Comparison of ENCODE assay signal across 18 cellular contexts in genomic region chr1:1946540-1946939, GRCh38. TPM values are rescaled to one million over a fixed set of nuclear protein-coding genes. Genes with fewer than 3 reads are reported as not detected.
DNase-seq lines count a peak whose midpoint lies in the region; ATAC-seq and TF ChIP-seq lines count a peak whose summit lies in the region.
"Had no signal": no experiment of that assay in that cellular context is flagged by ENCODE, and none has a peak within 500 bp of the region (broad histone marks: within the 10 kb centered on the region; RNA-seq: fewer than 3 reads in every experiment).

No MANE protein-coding gene starts in this region.

- peak overlapping the region; percentile 3 for H2AK5ac ChIP-seq in neuronal stem cell (ENCODE audit: low read depth, low read length)

- H3K4me1 ChIP-seq in adrenal gland (replicated peaks in 1 of 2) (peaks cover 0 to 4% of the 10 kb centered on the region in 2 donors), heart left ventricle (peaks cover 0 to 17% (median 5%) of the 10 kb centered on the region in 12 donors), neuronal stem cell (ENCODE audit: control insufficient read depth in 2 of 2, insufficient read depth in 1 of 2, low read depth in 1 of 2, low read length in 2 of 2) (peaks cover 6 to 7% of the 10 kb centered on the region in 2 donors)
- H3K4me1 ChIP-seq: parathyroid adenoma had no signal

- no peak overlapping the region for H3K4ac ChIP-seq in neuronal stem cell (ENCODE audit: low read length)

- H3K36me3 ChIP-seq in adrenal gland (replicated peaks in 1 of 2) (no peaks in the 10 kb centered on the region), heart left ventricle (no peaks in the 10 kb centered on the region), neuronal stem cell (replicated peaks in 1 of 2; ENCODE audit: control insufficient read depth in 2 of 2, insufficient read depth in 2 of 2, low read length in 2 of 2) (no peaks in the 10 kb centered on the region), WERI-Rb-1 (no peaks in the 10 kb centered on the region)

- H4K8ac ChIP-seq in neuronal stem cell (ENCODE audit: low read depth, low read length), result no peak overlapping the region

- H3K27ac ChIP-seq in adrenal gland, result no peak overlapping the region
- no peak overlapping the region for H3K27ac ChIP-seq in heart left ventricle
- no peak overlapping the region for H3K27ac ChIP-seq in neuronal stem cell (replicated peaks; ENCODE audit: low read length)
- no peak overlapping the region for H3K27ac ChIP-seq in WERI-Rb-1
- H3K27ac ChIP-seq: parathyroid adenoma had no signal

- 7 to 72% (median 34%) methylated on average over 2 to 11 of the region's 11 CpGs for WGBS in adrenal gland, 4 donors
- 8 to 21% (median 12%) methylated on average over 7 to 11 of the region's 11 CpGs for WGBS in heart left ventricle, 4 donors
- no CpG with 5 or more reads among the region's 11 CpGs for WGBS in neuronal stem cell (ENCODE audit: extremely low coverage in 2 of 2, insufficient read length in 2 of 2, insufficient replicate concordance in 1 of 2), 2 donors

- intact Hi-C loops in adrenal gland (cut with DNase I), result no loop called here
- intact Hi-C loops in heart left ventricle (cut with DNase I), result loop anchor here in 2 of 10 donors (10.0 kb wide), 1 partner anchor 228 kb away; no protein-coding TSS in a partner anchor
- intact Hi-C loops in activated CD4-positive, alpha-beta memory T cell treated with anti-CD3 and anti-CD28 coated beads for 36 hours (cut with micrococcal nuclease), result no loop called here

- H3K23ac ChIP-seq in neuronal stem cell (ENCODE audit: low read depth, low read length, poor library complexity), result peak overlapping the region; percentile 58

- H3K27me3 Mint-ChIP-seq in activated CD4-positive, alpha-beta memory T cell treated with anti-CD3 and anti-CD28 coated beads for 36 hours, result peaks cover 11% of the 10 kb centered on the region

- no peak overlapping the region for H3K18ac ChIP-seq in neuronal stem cell (ENCODE audit: low read length)

- H3K4me3 ChIP-seq in adrenal gland (no peak overlapping the region), heart left ventricle (no peak overlapping the region), neuronal stem cell (ENCODE audit: low read length in 2 of 2) (no peak overlapping the region), WERI-Rb-1 (ENCODE audit: low read depth, low read length) (no peak overlapping the region)

- H3K4me2 ChIP-seq in neuronal stem cell (ENCODE audit: insufficient read depth, low read length, poor library complexity, severe bottlenecking), result no peak overlapping the region

- no peaks in the 10 kb centered on the region for H3K27me3 ChIP-seq in adrenal gland
- peaks cover 0 to 8% (median 0%) of the 10 kb centered on the region in 9 donors for H3K27me3 ChIP-seq in heart left ventricle
- H3K27me3 ChIP-seq in neuronal stem cell (ENCODE audit: control insufficient read depth in 3 of 3, insufficient read depth in 3 of 3, low read depth in 1 of 3, low read length in 3 of 3), result peaks cover 0 to 28% (median 0%) of the 10 kb centered on the region in 3 experiments
- no peaks in the 10 kb centered on the region for H3K27me3 ChIP-seq in WERI-Rb-1 (ENCODE audit: insufficient read depth, low read depth, severe bottlenecking)

- H3K9ac ChIP-seq in neuronal stem cell (ENCODE audit: low read depth, low read length, poor library complexity), result no peak overlapping the region
- H3K9ac ChIP-seq: parathyroid adenoma had no signal

- H2BK120ac ChIP-seq in neuronal stem cell (ENCODE audit: low read depth, low read length), result no peak overlapping the region

- H3K9me3 ChIP-seq in adrenal gland (replicated peaks in 1 of 3), result no peaks in the 10 kb centered on the region
- H3K9me3 ChIP-seq in heart left ventricle, result no peaks in the 10 kb centered on the region
- peaks cover 0 to 2% of the 10 kb centered on the region in 2 donors for H3K9me3 ChIP-seq in neuronal stem cell (replicated peaks in 1 of 2; ENCODE audit: control insufficient read depth in 2 of 2, insufficient read depth in 1 of 2, low read depth in 1 of 2, low read length in 2 of 2)
- no peaks in the 10 kb centered on the region for H3K9me3 ChIP-seq in WERI-Rb-1 (ENCODE audit: severe bottlenecking)

- no peak overlapping the region for H2BK12ac ChIP-seq in neuronal stem cell (ENCODE audit: low read length)

- H3K27ac Mint-ChIP-seq in activated CD4-positive, alpha-beta memory T cell treated with anti-CD3 and anti-CD28 coated beads for 36 hours, result no peak overlapping the region
- H3K27ac Mint-ChIP-seq: activated naive CD8-positive, alpha-beta T cell treated with anti-CD3 and anti-CD28 coated beads for 36 hours; HFFc6 had no signal

- H3K4me3 Mint-ChIP-seq in activated CD4-positive, alpha-beta memory T cell treated with anti-CD3 and anti-CD28 coated beads for 36 hours, result no peak overlapping the region
- H3K4me3 Mint-ChIP-seq: activated naive CD8-positive, alpha-beta T cell treated with anti-CD3 and anti-CD28 coated beads for 36 hours; HFFc6; naive B cell had no signal

- peak overlapping the region; percentile 13 for H2BK5ac ChIP-seq in neuronal stem cell (ENCODE audit: low read length)

- POLR2A ChIA-PET in activated CD4-positive, alpha-beta memory T cell treated with anti-CD3 and anti-CD28 coated beads for 36 hours (lab: Charles Lee), result no interaction called here

- H3K79me1 ChIP-seq in neuronal stem cell (ENCODE audit: low read depth, low read length), result no peaks in the 10 kb centered on the region

- no peaks in the 10 kb centered on the region for H3K36me3 Mint-ChIP-seq in activated CD4-positive, alpha-beta memory T cell treated with anti-CD3 and anti-CD28 coated beads for 36 hours
- H3K36me3 Mint-ChIP-seq: activated naive CD8-positive, alpha-beta T cell treated with anti-CD3 and anti-CD28 coated beads for 36 hours had no signal

- TF ChIP-seq CTCF in adrenal gland (IDR thresholded peaks at IDR 0.05), result no peak
- TF ChIP-seq CTCF in heart left ventricle (IDR thresholded peaks at IDR 0.05), result no peak
- no peak for TF ChIP-seq CTCF in WERI-Rb-1 (IDR thresholded peaks at IDR 0.05; ENCODE audit: low read depth, low read length)

- peaks cover 10% of the 10 kb centered on the region for H3K9me3 Mint-ChIP-seq in activated CD4-positive, alpha-beta memory T cell treated with anti-CD3 and anti-CD28 coated beads for 36 hours
- H3K9me3 Mint-ChIP-seq: HFFc6 had no signal

- peak; percentile 3 for DNase-seq in EH (ENCODE audit: low read depth)
- DNase-seq in adrenal gland, result peak in 6 of 7 donors; percentile 48 to 76 (median 64)
- peak in 3 of 5 donors; percentile 59 to 70 (median 66) for DNase-seq in heart left ventricle
- DNase-seq in neuronal stem cell (ENCODE audit: low spot score), result no peak
- no peak for DNase-seq in WERI-Rb-1
- no peak for DNase-seq in activated CD4-positive, alpha-beta memory T cell treated with anti-CD3 and anti-CD28 coated beads for 36 hours
- DNase-seq: activated CD4-positive, alpha-beta T cell treated with anti-CD3 and anti-CD28 coated beads, Interleukin-2, amount 50 U/mL, for 4 hours; activated naive CD8-positive, alpha-beta T cell treated with anti-CD3 and anti-CD28 coated beads for 36 hours; activated T-cell treated with anti-CD3 and anti-CD28 coated beads, Interleukin-2, amount 50 U/mL, for 48 hours; effector CD8-positive, alpha-beta T cell; HFFc6; naive B cell; NCI-H2107; RPMI8226 had no signal

- CTCF ChIA-PET in activated CD4-positive, alpha-beta memory T cell treated with anti-CD3 and anti-CD28 coated beads for 36 hours (lab: Charles Lee), result interaction anchor here (6.6 kb wide), 1 partner anchor 98 kb away, joined by 67 read pairs; no protein-coding TSS in a partner anchor

- H4K91ac ChIP-seq in neuronal stem cell (ENCODE audit: low read depth, low read length, poor library complexity), result no peak overlapping the region

- no peak for TF ChIP-seq POLR2A in adrenal gland (IDR thresholded peaks at IDR 0.05)
- TF ChIP-seq POLR2A in heart left ventricle (IDR thresholded peaks at IDR 0.05), result no peak

- H3K4me1 Mint-ChIP-seq in activated CD4-positive, alpha-beta memory T cell treated with anti-CD3 and anti-CD28 coated beads for 36 hours (ENCODE audit: low read depth), result peaks cover 3% of the 10 kb centered on the region
- H3K4me1 Mint-ChIP-seq: activated naive CD8-positive, alpha-beta T cell treated with anti-CD3 and anti-CD28 coated beads for 36 hours had no signal

- H3K14ac ChIP-seq in neuronal stem cell (ENCODE audit: low read length), result no peak overlapping the region

- no peak overlapping the region for H2AFZ ChIP-seq in neuronal stem cell (ENCODE audit: low read length)
- H2AFZ ChIP-seq: parathyroid adenoma had no signal

- ATAC-seq in heart left ventricle, result peak in 3 of 4 donors; percentile 37 to 57 (median 44)
- no peak for ATAC-seq in GM19395 (IDR thresholded peaks at IDR 0.05; ENCODE audit: unreplicated experiment)
- no peak for ATAC-seq in HG03565 (IDR thresholded peaks at IDR 0.05; ENCODE audit: unreplicated experiment)

- peak overlapping the region; percentile 27 for H2BK15ac ChIP-seq in neuronal stem cell (ENCODE audit: low read length)

RNA-seq across cellular contexts. Expression of gene TMEM52, which starts 27.5 kb away (rescaled TPM):
- 10 to 100 TPM; 35.0 to 95.4 (median 68.5) TPM for total RNA-seq in adrenal gland
- polyA plus RNA-seq in adrenal gland, result 10 to 100 TPM; 20.9 to 94.0 (median 64.7) TPM
- 1 to 10 TPM in 6 of 9 donors, under 1 TPM in 3; 0.35 to 2.4 (median 1.1) TPM for total RNA-seq in heart left ventricle
- polyA plus RNA-seq in heart left ventricle, result 1 to 10 TPM; 1.6 to 7.9 TPM
- polyA plus RNA-seq in neuronal stem cell (2013, experiment 1 of 2), result 7.3 TPM
- polyA plus RNA-seq in neuronal stem cell (2013, experiment 2 of 2), result 7.1 TPM
- total RNA-seq in activated CD4-positive, alpha-beta memory T cell treated with anti-CD3 and anti-CD28 coated beads for 36 hours, result under 1 TPM; 0.33 to 0.34 TPM

RNA-seq across cellular contexts. Expression of gene CALML6, which starts 31.5 kb away (rescaled TPM):
- total RNA-seq in adrenal gland (under 1 TPM in 3 of 8 donors, not detected in 5; 0.35 to 0.61 (median 0.36) TPM), heart left ventricle (under 1 TPM in 3 of 9 donors, not detected in 6; 0.17 to 0.58 (median 0.29) TPM)
- polyA plus RNA-seq in adrenal gland (1 to 10 TPM in 2 of 3 donors, not detected in 1; 3.2 to 4.7 TPM), heart left ventricle (not detected)
- polyA plus RNA-seq in neuronal stem cell (2013, experiment 1 of 2), result 0.07 TPM
- 0.08 TPM for polyA plus RNA-seq in neuronal stem cell (2013, experiment 2 of 2)
- under 1 TPM; 0.26 to 0.27 TPM for total RNA-seq in activated CD4-positive, alpha-beta memory T cell treated with anti-CD3 and anti-CD28 coated beads for 36 hours

RNA-seq across cellular contexts. Expression of gene GNB1, which starts 55.7 kb away (rescaled TPM):
- total RNA-seq in adrenal gland, result 100 to 1,000 TPM; 108 to 331 (median 232) TPM
- polyA plus RNA-seq in adrenal gland, result 100 to 1,000 TPM in 1 of 3 donors, 10 to 100 TPM in 2; 81.7 to 482 (median 84.8) TPM
- 100 to 1,000 TPM in 7 of 9 donors, 10 to 100 TPM in 2; 83.8 to 275 (median 172) TPM for total RNA-seq in heart left ventricle
- polyA plus RNA-seq in heart left ventricle, result 100 to 1,000 TPM in 1 of 2 donors, 10 to 100 TPM in 1; 52.9 to 181 TPM
- polyA plus RNA-seq in neuronal stem cell (2013, experiment 1 of 2), result 291 TPM
- polyA plus RNA-seq in neuronal stem cell (2013, experiment 2 of 2), result 287 TPM
- 100 to 1,000 TPM; 396 to 403 TPM for total RNA-seq in activated CD4-positive, alpha-beta memory T cell treated with anti-CD3 and anti-CD28 coated beads for 36 hours

RNA-seq across cellular contexts. Expression of gene CFAP74, which starts 57.0 kb away (rescaled TPM):
- 1 to 10 TPM in 6 of 8 donors, under 1 TPM in 1, not detected in 1; 0.11 to 7.6 (median 2.8) TPM for total RNA-seq in adrenal gland
- polyA plus RNA-seq in adrenal gland, result 1 to 10 TPM in 2 of 3 donors, under 1 TPM in 1; 0.88 to 6.0 (median 4.0) TPM
- under 1 TPM in 2 of 9 donors, not detected in 7; 0.07 to 0.33 TPM for total RNA-seq in heart left ventricle
- polyA plus RNA-seq in heart left ventricle, result under 1 TPM in 1 of 2 donors, not detected in 1; 0.03 TPM
- 0.31 TPM for polyA plus RNA-seq in neuronal stem cell (2013, experiment 1 of 2)
- polyA plus RNA-seq in neuronal stem cell (2013, experiment 2 of 2), result 0.22 TPM
- total RNA-seq in activated CD4-positive, alpha-beta memory T cell treated with anti-CD3 and anti-CD28 coated beads for 36 hours, result not detected
- total RNA-seq: bronchial epithelial cell, HFFc6 had no signal

Comparison
In these comparisons a context has a peak if more than half of its experiments do, and no peak if none do; other contexts are left out.
1. DNase-seq: peak in EH (single experiment), adrenal gland (6 of 7) and heart left ventricle (3 of 5); none in neuronal stem cell (single experiment), WERI-Rb-1 (single experiment) and activated CD4-positive, alpha-beta memory T cell treated with anti-CD3 and anti-CD28 coated beads for 36 hours (single experiment).
2. ATAC-seq: peak in heart left ventricle (3 of 4); none in GM19395 (single experiment) and HG03565 (single experiment).
3. RNA of gene TMEM52, which starts 27.5 kb away (total RNA-seq): 35.0 to 95.4 TPM in adrenal gland; 0.35 to 2.4 TPM in heart left ventricle and 0.33 to 0.34 TPM in activated CD4-positive, alpha-beta memory T cell treated with anti-CD3 and anti-CD28 coated beads for 36 hours; every median in the first group is over 10 times any median in the second.